In the genomic region with DNA sequence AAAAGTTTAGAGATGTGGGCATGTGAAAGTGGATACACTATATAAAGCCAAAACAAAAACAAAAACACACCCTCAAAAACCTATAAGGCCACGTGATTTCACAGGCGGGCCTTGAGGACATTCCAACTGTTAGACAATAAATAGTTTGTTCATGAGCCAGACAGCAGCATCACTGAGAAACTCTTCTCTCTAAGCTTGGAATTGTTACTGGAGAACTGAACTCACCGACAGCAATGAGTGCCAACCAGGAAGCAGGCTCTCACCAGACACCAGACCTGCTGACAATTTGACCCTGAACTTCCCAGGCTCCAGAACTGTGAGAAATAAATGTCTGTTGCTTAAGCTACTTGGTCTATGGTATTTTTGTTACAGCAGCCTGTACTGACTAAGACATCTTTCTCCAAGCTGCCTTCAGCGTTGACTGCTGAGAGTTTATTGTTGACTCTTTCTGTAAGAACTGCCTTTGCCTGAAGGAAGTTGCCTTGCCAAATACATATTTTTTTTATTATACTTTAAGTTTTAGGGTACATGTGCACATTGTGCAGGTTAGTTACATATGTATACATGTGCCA, we compare ENCODE assay signal across 20 cellular contexts.
"Had no signal": no experiment of that assay in that cellular context is flagged by ENCODE, and none has a peak within 500 bp of the region (broad histone marks: within the 10 kb centered on the region; RNA-seq: fewer than 3 reads in every experiment).

No MANE protein-coding gene starts in this region.

- H3K9ac ChIP-seq: parathyroid adenoma had no signal

- H3K9me3 ChIP-seq: thyroid gland, upper lobe of right lung had no signal

- DNase-seq: activated CD4-positive, alpha-beta memory T cell treated with anti-CD3 and anti-CD28 coated beads, Interleukin-2, amount 10 ng/mL, durations not matched to agents 7 days and 5 days; activated CD4-positive, alpha-beta T cell treated with anti-CD3 and anti-CD28 coated beads for 48 hours; activated effector memory CD4-positive, alpha-beta T cell treated with anti-CD3 and anti-CD28 coated beads, Interleukin-2, amount 50 U/mL, for 16 hours; activated naive CD4-positive, alpha-beta T cell treated with anti-CD3 and anti-CD28 coated beads, Interleukin-2, amount 10 ng/mL, durations not matched to agents 7 days and 5 days; activated T-cell treated with anti-CD3 and anti-CD28 coated beads for 4 hours; amygdala; cortex of kidney; endodermal cell; foreskin keratinocyte; hypothalamus; nephron progenitor cell; right cardiac atrium; stimulated activated CD4-positive, alpha-beta T cell treated with anti-CD3 and anti-CD28 coated beads, Interleukin-1b, Interleukin-23, amount 100 ng/mL, for 48 hours; substantia nigra; T-helper 2 cell; thyroid gland; upper lobe of right lung had no signal

- H3K36me3 ChIP-seq: cardiac muscle cell, thyroid gland, upper lobe of right lung had no signal

- ATAC-seq: foreskin keratinocyte, right cardiac atrium, upper lobe of right lung had no signal

- H3K27me3 ChIP-seq: cardiac muscle cell, foreskin keratinocyte, thyroid gland, upper lobe of right lung had no signal

- H3K4me1 ChIP-seq: foreskin keratinocyte, parathyroid adenoma, thyroid gland, upper lobe of right lung had no signal

- H3K79me2 ChIP-seq: parathyroid adenoma had no signal

- H3K4me3 ChIP-seq: cardiac muscle cell, skin epidermis, thyroid gland, upper lobe of right lung had no signal

- H2AFZ ChIP-seq: parathyroid adenoma had no signal

- H3K27ac ChIP-seq: cardiac muscle cell, foreskin keratinocyte, parathyroid adenoma, skin epidermis, thyroid gland, upper lobe of right lung had no signal
